ENCODE assay signal across 8 cellular contexts in the genomic region with DNA sequence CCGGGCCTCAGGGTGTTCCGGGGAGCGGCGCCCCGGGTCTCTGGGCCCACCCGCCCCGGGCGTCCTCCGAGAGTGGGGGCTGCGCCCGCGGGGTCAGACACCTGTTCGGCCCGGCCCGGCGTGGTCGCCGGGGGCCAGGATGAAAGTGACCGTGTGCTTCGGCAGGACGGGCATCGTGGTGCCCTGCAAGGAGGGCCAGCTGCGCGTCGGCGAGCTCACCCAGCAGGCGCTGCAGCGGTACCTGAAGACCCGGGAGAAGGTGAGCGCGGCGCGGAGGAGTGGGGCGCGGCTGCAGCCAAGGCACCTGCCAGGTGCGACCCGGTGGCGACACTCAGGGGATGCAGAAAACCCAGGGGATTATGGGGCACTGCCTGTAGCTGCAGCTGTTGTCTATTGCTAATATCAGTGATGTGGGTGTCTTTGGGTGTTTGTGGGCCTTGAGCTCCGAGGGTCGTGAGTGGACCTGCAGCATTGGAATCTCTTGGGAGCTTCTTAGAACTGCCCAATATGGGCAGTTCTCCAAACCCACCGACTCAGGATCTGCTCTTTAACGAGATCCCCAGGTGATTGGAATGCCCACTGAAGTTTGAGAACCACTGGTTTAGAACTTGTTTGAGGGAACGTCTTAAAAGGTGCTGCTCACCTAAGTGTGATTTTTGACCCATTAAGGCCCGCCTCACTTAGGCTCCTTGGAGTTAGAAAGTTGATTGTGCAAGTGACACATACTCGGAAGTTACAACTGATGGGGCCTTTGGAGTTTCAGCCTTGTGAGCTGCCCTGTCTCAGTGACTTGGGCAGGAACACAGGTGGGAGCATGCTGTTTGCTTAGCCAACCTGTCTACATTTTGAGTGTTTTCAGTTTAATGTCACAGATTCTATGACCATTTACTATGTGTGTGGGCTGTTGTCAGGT. TPM values are rescaled to one million over a fixed set of nuclear protein-coding genes. Genes with fewer than 3 reads are reported as not detected.
DNase-seq lines count a peak whose midpoint lies in the region; ATAC-seq, FAIRE-seq and TF ChIP-seq lines count a peak whose summit lies in the region.

No MANE protein-coding gene starts in this region.

- no peaks in the 10 kb centered on the region for H3K9me2 ChIP-seq in neural cell (ENCODE audit: insufficient read depth, low read length)

- TF ChIP-seq RAD21 in neural cell (conservative IDR thresholded peaks at IDR 0.05): no peak

- H3K9ac ChIP-seq in neural cell (ENCODE audit: low read length): peak overlapping the region; percentile 51

- intact Hi-C loops in esophagus muscularis mucosa (cut with DNase I): loop anchor here (2.0 kb wide), 1 partner anchor 147 kb away; no protein-coding TSS in a partner anchor

- TF ChIP-seq CTCF in esophagus muscularis mucosa (IDR thresholded peaks at IDR 0.05): no peak
- no peak for TF ChIP-seq CTCF in neural cell (IDR thresholded peaks at IDR 0.05; ENCODE audit: poor library complexity, severe bottlenecking)

- H3K36me3 ChIP-seq in SJSA1: peaks cover 9% of the 10 kb centered on the region
- H3K36me3 ChIP-seq in esophagus muscularis mucosa: no peaks in the 10 kb centered on the region
- H3K36me3 ChIP-seq in neural cell (ENCODE audit: insufficient read depth, low read length): no peaks in the 10 kb centered on the region

- no peaks in the 10 kb centered on the region for H3F3A ChIP-seq in neural cell (ENCODE audit: insufficient read depth, low read length, poor library complexity, severe bottlenecking)

- peak; percentile 30 for DNase-seq in ELF-1 (ENCODE audit: low read depth, low spot score)
- DNase-seq in SJSA1 (ENCODE audit: low read depth in 1 of 2, low spot score in 2 of 2): peak in 1 of 2 experiments; percentile 26
- DNase-seq in esophagus muscularis mucosa (ENCODE audit: extremely low spot score): no peak
- DNase-seq in dedifferentiated amniotic fluid mesenchymal stem cell (ENCODE audit: extremely low spot score): no peak
- no peak for DNase-seq in H54 (ENCODE audit: insufficient read length, low spot score)

- H3K79me2 ChIP-seq in neural cell (replicated peaks; ENCODE audit: insufficient read depth, low read length): no peaks in the 10 kb centered on the region

- TF ChIP-seq EP300 in esophagus muscularis mucosa (IDR thresholded peaks at IDR 0.05) (no peak), neural cell (conservative IDR thresholded peaks at IDR 0.05; ENCODE audit: poor library complexity, severe bottlenecking) (no peak)

- H3K4me2 ChIP-seq in neural cell (ENCODE audit: low read length): peak overlapping the region; percentile 14

- H3K9me3 ChIP-seq in SJSA1 (replicated peaks) (no peaks in the 10 kb centered on the region), esophagus muscularis mucosa (no peaks in the 10 kb centered on the region), neural cell (ENCODE audit: low read length) (no peaks in the 10 kb centered on the region)

- ATAC-seq in HG02973 (IDR thresholded peaks at IDR 0.05; ENCODE audit: unreplicated experiment): peak; percentile 22
- ATAC-seq in HG03521 (IDR thresholded peaks at IDR 0.05; ENCODE audit: unreplicated experiment): no peak

- H4K20me1 ChIP-seq in neural cell (ENCODE audit: insufficient read depth): no peaks in the 10 kb centered on the region

- 10% methylated on average over 8 of the region's 45 CpGs for WGBS in esophagus muscularis mucosa

- peak overlapping the region; percentile 79 for H3K27ac ChIP-seq in SJSA1
- H3K27ac ChIP-seq in esophagus muscularis mucosa (replicated peaks in 1 of 4): peak overlapping the region; percentile 89 to 92 (median 90)
- no peak overlapping the region for H3K27ac ChIP-seq in neural cell (ENCODE audit: low read length)

- H3K4me1 ChIP-seq in SJSA1 (replicated peaks) (peaks cover 47% of the 10 kb centered on the region), esophagus muscularis mucosa (peaks cover 7 to 53% (median 52%) of the 10 kb centered on the region in 4 donors)

- no peak for TF ChIP-seq POLR2A in esophagus muscularis mucosa (IDR thresholded peaks at IDR 0.05; ENCODE audit: low read depth)
- no peak for TF ChIP-seq POLR2A in H54 (IDR thresholded peaks at IDR 0.05; ENCODE audit: low read depth, low read length)

- no peak for FAIRE-seq in H54 (lab: Jason Lieb, UNC)

- no peak overlapping the region for H2AFZ ChIP-seq in neural cell (ENCODE audit: low read depth, low read length)

- H3K27me3 ChIP-seq in SJSA1 (replicated peaks) (no peaks in the 10 kb centered on the region), esophagus muscularis mucosa (no peaks in the 10 kb centered on the region), neural cell (ENCODE audit: insufficient read depth, low read depth, low read length) (peaks cover 29% of the 10 kb centered on the region)

- H3K4me3 ChIP-seq in SJSA1: peak overlapping the region; percentile 88
- peak overlapping the region; percentile 86 to 97 (median 93) for H3K4me3 ChIP-seq in esophagus muscularis mucosa
- H3K4me3 ChIP-seq in neural cell (ENCODE audit: low read length): peak overlapping the region; percentile 73

TF ChIP-seq in neural cell, 6 proteins besides CTCF, POLR2A, EP300 and RAD21:
- no peak for TF ChIP-seq SMC3 (conservative IDR thresholded peaks at IDR 0.05; ENCODE audit: poor library complexity)
- TF ChIP-seq TAF1 (IDR thresholded peaks at IDR 0.05; ENCODE audit: low read depth): no peak
- no peak for TF ChIP-seq EZH2 (IDR thresholded peaks at IDR 0.05; ENCODE audit: borderline replicate concordance, insufficient read depth, low read length, poor library complexity, severe bottlenecking)
- no peak for TF ChIP-seq POLR2AphosphoS5 (IDR thresholded peaks at IDR 0.05)
- TF ChIP-seq, protein P1, sequence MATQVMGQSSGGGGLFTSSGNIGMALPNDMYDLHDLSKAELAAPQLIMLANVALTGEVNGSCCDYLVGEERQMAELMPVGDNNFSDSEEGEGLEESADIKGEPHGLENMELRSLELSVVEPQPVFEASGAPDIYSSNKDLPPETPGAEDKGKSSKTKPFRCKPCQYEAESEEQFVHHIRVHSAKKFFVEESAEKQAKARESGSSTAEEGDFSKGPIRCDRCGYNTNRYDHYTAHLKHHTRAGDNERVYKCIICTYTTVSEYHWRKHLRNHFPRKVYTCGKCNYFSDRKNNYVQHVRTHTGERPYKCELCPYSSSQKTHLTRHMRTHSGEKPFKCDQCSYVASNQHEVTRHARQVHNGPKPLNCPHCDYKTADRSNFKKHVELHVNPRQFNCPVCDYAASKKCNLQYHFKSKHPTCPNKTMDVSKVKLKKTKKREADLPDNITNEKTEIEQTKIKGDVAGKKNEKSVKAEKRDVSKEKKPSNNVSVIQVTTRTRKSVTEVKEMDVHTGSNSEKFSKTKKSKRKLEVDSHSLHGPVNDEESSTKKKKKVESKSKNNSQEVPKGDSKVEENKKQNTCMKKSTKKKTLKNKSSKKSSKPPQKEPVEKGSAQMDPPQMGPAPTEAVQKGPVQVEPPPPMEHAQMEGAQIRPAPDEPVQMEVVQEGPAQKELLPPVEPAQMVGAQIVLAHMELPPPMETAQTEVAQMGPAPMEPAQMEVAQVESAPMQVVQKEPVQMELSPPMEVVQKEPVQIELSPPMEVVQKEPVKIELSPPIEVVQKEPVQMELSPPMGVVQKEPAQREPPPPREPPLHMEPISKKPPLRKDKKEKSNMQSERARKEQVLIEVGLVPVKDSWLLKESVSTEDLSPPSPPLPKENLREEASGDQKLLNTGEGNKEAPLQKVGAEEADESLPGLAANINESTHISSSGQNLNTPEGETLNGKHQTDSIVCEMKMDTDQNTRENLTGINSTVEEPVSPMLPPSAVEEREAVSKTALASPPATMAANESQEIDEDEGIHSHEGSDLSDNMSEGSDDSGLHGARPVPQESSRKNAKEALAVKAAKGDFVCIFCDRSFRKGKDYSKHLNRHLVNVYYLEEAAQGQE (IDR thresholded peaks at IDR 0.05; ENCODE audit: borderline replicate concordance): no peak

RNA-seq across cellular contexts. Expression of a gene that starts 0.8 kb away (rescaled TPM):
- 8.3 and 10.6 TPM in 2 replicates for total RNA-seq in SJSA1 (2014; rRNA removed; shearing (Covaris generic))
- total RNA-seq in esophagus muscularis mucosa: 10 to 100 TPM; 24.2 to 40.8 (median 32.5) TPM
- 0.36 and 0.54 TPM in 2 replicates for polyA plus RNA-seq in neural cell
- 3.4 and 4.2 TPM in 2 replicates for polyA minus RNA-seq in neural cell
